Comparison of ENCODE assay signal across 1 cellular context in genomic region chr17:67215991-67216421, GRCh38.
A peak's percentile ranks its signal among the peaks of the same experiment; 100 is the strongest.
TF ChIP-seq lines count a peak whose summit lies in the region.

No MANE protein-coding gene starts in this region.

TF ChIP-seq in GM12878, 131 proteins besides CTCF, POLR2A, EP300 and RAD21 (continued from another document):
- TF ChIP-seq, protein P1, sequence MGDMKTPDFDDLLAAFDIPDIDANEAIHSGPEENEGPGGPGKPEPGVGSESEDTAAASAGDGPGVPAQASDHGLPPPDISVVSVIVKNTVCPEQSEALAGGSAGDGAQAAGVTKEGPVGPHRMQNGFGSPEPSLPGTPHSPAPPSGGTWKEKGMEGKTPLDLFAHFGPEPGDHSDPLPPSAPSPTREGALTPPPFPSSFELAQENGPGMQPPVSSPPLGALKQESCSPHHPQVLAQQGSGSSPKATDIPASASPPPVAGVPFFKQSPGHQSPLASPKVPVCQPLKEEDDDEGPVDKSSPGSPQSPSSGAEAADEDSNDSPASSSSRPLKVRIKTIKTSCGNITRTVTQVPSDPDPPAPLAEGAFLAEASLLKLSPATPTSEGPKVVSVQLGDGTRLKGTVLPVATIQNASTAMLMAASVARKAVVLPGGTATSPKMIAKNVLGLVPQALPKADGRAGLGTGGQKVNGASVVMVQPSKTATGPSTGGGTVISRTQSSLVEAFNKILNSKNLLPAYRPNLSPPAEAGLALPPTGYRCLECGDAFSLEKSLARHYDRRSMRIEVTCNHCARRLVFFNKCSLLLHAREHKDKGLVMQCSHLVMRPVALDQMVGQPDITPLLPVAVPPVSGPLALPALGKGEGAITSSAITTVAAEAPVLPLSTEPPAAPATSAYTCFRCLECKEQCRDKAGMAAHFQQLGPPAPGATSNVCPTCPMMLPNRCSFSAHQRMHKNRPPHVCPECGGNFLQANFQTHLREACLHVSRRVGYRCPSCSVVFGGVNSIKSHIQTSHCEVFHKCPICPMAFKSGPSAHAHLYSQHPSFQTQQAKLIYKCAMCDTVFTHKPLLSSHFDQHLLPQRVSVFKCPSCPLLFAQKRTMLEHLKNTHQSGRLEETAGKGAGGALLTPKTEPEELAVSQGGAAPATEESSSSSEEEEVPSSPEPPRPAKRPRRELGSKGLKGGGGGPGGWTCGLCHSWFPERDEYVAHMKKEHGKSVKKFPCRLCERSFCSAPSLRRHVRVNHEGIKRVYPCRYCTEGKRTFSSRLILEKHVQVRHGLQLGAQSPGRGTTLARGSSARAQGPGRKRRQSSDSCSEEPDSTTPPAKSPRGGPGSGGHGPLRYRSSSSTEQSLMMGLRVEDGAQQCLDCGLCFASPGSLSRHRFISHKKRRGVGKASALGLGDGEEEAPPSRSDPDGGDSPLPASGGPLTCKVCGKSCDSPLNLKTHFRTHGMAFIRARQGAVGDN (IDR thresholded peaks at IDR 0.05) = 0 out of 2 replicates have a peak, but pooled peaks have one; percentile 39
- TF ChIP-seq MTA2 (IDR thresholded peaks at IDR 0.05; ENCODE audit: low read depth) (0 out of 2 replicates have a peak, but pooled peaks have one; percentile 16), IKZF2 (IDR thresholded peaks at IDR 0.05) (peak in 1 of 2 experiments; percentile 23; a peak in 1 of 4 replicates), CREB1 (IDR thresholded peaks at IDR 0.05; ENCODE audit: low read depth) (no peak)
